ENCODE assay signal across 8 cellular contexts in the genomic region with DNA sequence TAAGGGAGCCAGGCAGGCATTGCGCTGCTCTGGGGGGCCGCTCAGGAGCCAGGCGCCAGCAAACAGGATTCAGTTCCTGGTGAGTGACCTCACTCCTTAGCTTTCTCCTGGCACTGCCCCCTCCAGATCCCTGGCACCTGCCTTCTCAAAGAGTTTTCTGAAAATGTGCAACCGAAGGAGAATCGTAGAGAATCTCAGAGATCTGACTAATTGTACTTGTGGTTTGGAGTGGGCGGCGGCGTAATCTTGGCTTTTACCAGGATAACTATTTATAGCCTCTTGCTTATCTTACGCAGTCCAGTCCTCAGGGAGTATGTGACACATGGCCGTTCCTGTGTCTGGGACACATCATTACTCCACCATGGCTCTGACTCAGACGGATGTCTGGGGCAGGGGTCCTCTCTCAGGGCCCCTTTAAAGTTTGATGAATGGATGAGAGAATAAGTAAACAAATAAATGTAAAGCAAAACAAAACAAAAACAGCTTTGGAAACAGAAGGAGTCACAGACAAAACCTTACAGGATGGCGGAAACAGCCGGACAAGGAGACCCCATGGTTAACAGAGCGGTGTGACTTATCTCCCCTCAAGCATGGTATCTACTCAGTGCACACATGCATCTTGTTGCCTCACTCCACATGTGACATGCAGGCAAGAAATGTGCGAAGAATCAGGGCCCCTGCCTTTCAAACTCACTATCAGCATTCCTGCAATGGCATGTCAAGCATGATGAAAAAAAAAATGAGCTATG.
DNase-seq lines count a peak whose midpoint lies in the region; ATAC-seq and TF ChIP-seq lines count a peak whose summit lies in the region.

No MANE protein-coding gene starts in this region.

- no TSS peak for BruUV-seq in IMR-90 (replicated peaks; lab: Mats Ljungman, UMichigan)

- H3K27ac ChIP-seq in IMR-90 (ENCODE audit: insufficient read depth, low read length) (peak overlapping the region; percentile 84), mesodermal cell (ENCODE audit: low read depth, low read length, severe bottlenecking) (peak overlapping the region; percentile 98)

- in situ Hi-C loops in IMR-90 (cut with MboI; ENCODE audit: low sequenced_read_pairs) (no loop called here), astrocyte of the spinal cord (cut with HindIII; ENCODE audit: low sequenced_read_pairs) (no loop called here)

- H3K36me3 ChIP-seq in IMR-90 (ENCODE audit: control insufficient read depth, insufficient read depth, low read length), result peaks cover 4% of the 10 kb centered on the region; the same call in 1 of the 2 replicates
- H3K36me3 ChIP-seq in mesodermal cell (ENCODE audit: control insufficient read depth, insufficient read depth, low read length), result no peaks in the 10 kb centered on the region

- H3K4ac ChIP-seq in IMR-90 (ENCODE audit: low read depth, low read length), result peak overlapping the region; percentile 96

- H3K27me3 ChIP-seq in IMR-90 (ENCODE audit: control insufficient read depth, insufficient read depth, low read length), result no peaks in the 10 kb centered on the region

- H3K4me3 Mint-ChIP-seq in naive thymus-derived CD8-positive, alpha-beta T cell, result peak overlapping the region in 1 of 10 donors; percentile 29

- H3K4me1 ChIP-seq in IMR-90 (ENCODE audit: control insufficient read depth, insufficient read depth, low read length) (peaks cover 55% of the 10 kb centered on the region), mesodermal cell (ENCODE audit: control insufficient read depth, insufficient read depth, low read length, poor library complexity, severe bottlenecking) (peaks cover 48% of the 10 kb centered on the region)

- intact Hi-C loops in IMR-90 (cut with micrococcal nuclease), result loop anchor here (2.0 kb wide), 1 partner anchor 19 kb away; no protein-coding TSS in a partner anchor

- H4K5ac ChIP-seq in IMR-90 (ENCODE audit: low read depth, low read length), result peak overlapping the region; percentile 60

- peak overlapping the region; percentile 79 for H3K18ac ChIP-seq in IMR-90 (ENCODE audit: low read depth, low read length)

- dilution Hi-C loops in IMR-90 (cut with HindIII; ENCODE audit: low sequenced_read_pairs, unreplicated experiment), result no loop called here

- peaks cover 43 to 80% of the 10 kb centered on the region in 2 experiments for H3K79me1 ChIP-seq in IMR-90 (ENCODE audit: low read depth in 1 of 2, low read length in 2 of 2)

- H2BK5ac ChIP-seq in IMR-90 (ENCODE audit: low read depth, low read length, poor library complexity, severe bottlenecking), result peak overlapping the region; percentile 94

- peaks cover 59% of the 10 kb centered on the region for H4K20me1 ChIP-seq in IMR-90 (ENCODE audit: insufficient read depth, low read length)

- peak overlapping the region; percentile 63 for H2AK9ac ChIP-seq in IMR-90 (replicated peaks; ENCODE audit: low read depth, low read length, poor library complexity)

- peak overlapping the region; percentile 92 for H4K91ac ChIP-seq in IMR-90 (ENCODE audit: insufficient read depth, low read depth, low read length)

- peak overlapping the region; percentile 99 for H2AK5ac ChIP-seq in IMR-90 (ENCODE audit: low read depth, low read length)

- no peaks in the 10 kb centered on the region for H3K27me3 Mint-ChIP-seq in naive thymus-derived CD8-positive, alpha-beta T cell

- peaks cover 0 to 37% (median 0%) of the 10 kb centered on the region in 4 donors for H3K4me1 Mint-ChIP-seq in naive thymus-derived CD8-positive, alpha-beta T cell

- peaks cover 56% of the 10 kb centered on the region for H3K9me1 ChIP-seq in IMR-90 (ENCODE audit: insufficient read depth, low read length)

- H3K56ac ChIP-seq in IMR-90 (ENCODE audit: extremely low read depth, insufficient read depth, low read length), result peak overlapping the region; percentile 68; the same call in 1 of the 2 replicates

- H3K23ac ChIP-seq in IMR-90 (ENCODE audit: low read depth, low read length), result peak overlapping the region; percentile 98

- DNase-seq in EH (ENCODE audit: low read depth) (peak; percentile 97), IMR-90 (peak; percentile 98), astrocyte of the spinal cord (ENCODE audit: low read depth, low spot score) (peak; percentile 92), NCI-H1694 (lab: John Stamatoyannopoulos, UW) (no peak), NCI-H446 treated with DMSO at 0.1 percent for 48 hours (lab: John Stamatoyannopoulos, UW) (no peak)
- no peak for DNase-seq in naive thymus-derived CD8-positive, alpha-beta T cell

- CTCF ChIA-PET in IMR-90 (lab: Yijun Ruan, JAX), result interaction anchor here (0.6 kb wide), 1 partner anchor 1223 kb away, joined by 3 read pairs; no protein-coding TSS in a partner anchor

- H3K4me2 ChIP-seq in IMR-90 (ENCODE audit: low read depth, low read length), result peak overlapping the region; percentile 68

- peak overlapping the region; percentile 61 for H2AFZ ChIP-seq in IMR-90 (replicated peaks; ENCODE audit: low read length, poor library complexity)

- H4K8ac ChIP-seq in IMR-90 (ENCODE audit: low read depth in 2 of 2, low read length in 2 of 2), result peak overlapping the region; percentile 34 to 93

- TF ChIP-seq POLR2A in IMR-90 (IDR thresholded peaks at IDR 0.05; ENCODE audit: low read depth, low read length), result peak; percentile 12

- TF ChIP-seq CTCF in IMR-90 (conservative IDR thresholded peaks at IDR 0.05; ENCODE audit: low read depth, low read length) (no peak), astrocyte of the spinal cord (IDR thresholded peaks at IDR 0.05; ENCODE audit: low read depth, low read length) (no peak)

- H2BK20ac ChIP-seq in IMR-90 (ENCODE audit: low read depth, low read length), result peak overlapping the region; percentile 95

- H3K27ac Mint-ChIP-seq in naive thymus-derived CD8-positive, alpha-beta T cell, result peak overlapping the region in 1 of 10 donors; percentile 21

- no peaks in the 10 kb centered on the region for H3K36me3 Mint-ChIP-seq in naive thymus-derived CD8-positive, alpha-beta T cell

- H3K9me3 ChIP-seq in IMR-90 (ENCODE audit: control insufficient read depth, insufficient read depth, low read length), result no peaks in the 10 kb centered on the region
- no peaks in the 10 kb centered on the region for H3K9me3 ChIP-seq in mesodermal cell (ENCODE audit: control insufficient read depth, low read length)

- POLR2A ChIA-PET in IMR-90 (lab: Charles Lee; ENCODE audit: unreplicated experiment), result interaction anchor here (0.6 kb wide), 2 partner anchors 19 to 127 kb away, joined by 3 to 8 read pairs; no protein-coding TSS in a partner anchor
- POLR2A ChIA-PET in naive thymus-derived CD8-positive, alpha-beta T cell (lab: Charles Lee), result interaction anchor here (0.6 kb wide), 1 partner anchor 218 kb away, joined by 3 read pairs; no protein-coding TSS in a partner anchor

- H2BK120ac ChIP-seq in IMR-90 (ENCODE audit: low read depth, low read length), result peak overlapping the region; percentile 96

- ATAC-seq in IMR-90 (ENCODE audit: low read depth), result peak; percentile 69
- ATAC-seq in GM19397 (IDR thresholded peaks at IDR 0.05; ENCODE audit: unreplicated experiment), result no peak
- ATAC-seq in naive thymus-derived CD8-positive, alpha-beta T cell, result no peak

- peak overlapping the region; percentile 85; the same call in 2 of the 3 replicates for H2BK15ac ChIP-seq in IMR-90 (ENCODE audit: low read depth, low read length)

- peak overlapping the region; percentile 35; the same call in 1 of the 2 replicates for H3K9ac ChIP-seq in IMR-90 (ENCODE audit: low read depth, low read length)

- no CpG with 5 or more reads among the region's 15 CpGs for WGBS in IMR-90 (ENCODE audit: extremely low coverage in 2 of 2, insufficient read length in 1 of 2), 2 experiments
- 70 to 73% methylated on average over 11 to 12 of the region's 15 CpGs for WGBS in mesodermal cell (ENCODE audit: insufficient coverage in 2 of 2), 2 experiments

- peak; percentile 33; the same call in 1 of the 2 replicates for TF ChIP-seq RAD21 in IMR-90 (IDR thresholded peaks at IDR 0.05; ENCODE audit: low read length)

- H3K4me3 ChIP-seq in IMR-90 (ENCODE audit: insufficient read depth, low read depth, low read length) (no peak overlapping the region), astrocyte of the spinal cord (ENCODE audit: low read depth, low read length) (no peak overlapping the region), mesodermal cell (ENCODE audit: extremely low read depth, insufficient read depth, low read length, poor library complexity, severe bottlenecking) (no peak overlapping the region)

- peak overlapping the region; percentile 92 for H3K14ac ChIP-seq in IMR-90 (replicated peaks; ENCODE audit: low read depth, low read length)

- peaks cover 0 to 2% (median 0%) of the 10 kb centered on the region in 9 donors for H3K9me3 Mint-ChIP-seq in naive thymus-derived CD8-positive, alpha-beta T cell

TF ChIP-seq in IMR-90, 13 proteins besides CTCF, POLR2A, EP300 and RAD21 (continues in another document):
- TF ChIP-seq FOS (IDR thresholded peaks at IDR 0.05; ENCODE audit: low read depth, low read length), result peak; percentile 94
- TF ChIP-seq CEBPB (IDR thresholded peaks at IDR 0.05; ENCODE audit: low read depth, low read length), result peak; percentile 78
- TF ChIP-seq NFE2L2 (IDR thresholded peaks at IDR 0.05; ENCODE audit: low read depth, low read length), result no peak; the same call in 1 of the 2 replicates
- peak; percentile 82 for TF ChIP-seq MAFK (IDR thresholded peaks at IDR 0.05; ENCODE audit: low read depth, low read length)
- TF ChIP-seq BHLHE40 (IDR thresholded peaks at IDR 0.05; ENCODE audit: low read depth, low read length), result peak; percentile 63
- TF ChIP-seq MAZ (IDR thresholded peaks at IDR 0.05; ENCODE audit: borderline replicate concordance, low read depth, low read length), result peak; percentile 34; the same call in 1 of the 2 replicates
- no peak for TF ChIP-seq ELK1 (IDR thresholded peaks at IDR 0.05; ENCODE audit: borderline replicate concordance, low read depth, low read length)
- TF ChIP-seq, protein P1, sequence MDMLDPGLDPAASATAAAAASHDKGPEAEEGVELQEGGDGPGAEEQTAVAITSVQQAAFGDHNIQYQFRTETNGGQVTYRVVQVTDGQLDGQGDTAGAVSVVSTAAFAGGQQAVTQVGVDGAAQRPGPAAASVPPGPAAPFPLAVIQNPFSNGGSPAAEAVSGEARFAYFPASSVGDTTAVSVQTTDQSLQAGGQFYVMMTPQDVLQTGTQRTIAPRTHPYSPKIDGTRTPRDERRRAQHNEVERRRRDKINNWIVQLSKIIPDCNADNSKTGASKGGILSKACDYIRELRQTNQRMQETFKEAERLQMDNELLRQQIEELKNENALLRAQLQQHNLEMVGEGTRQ (IDR thresholded peaks at IDR 0.05; ENCODE audit: low read depth, low read length), result peak; percentile 52; the same call in 1 of the 2 replicates
- no peak for TF ChIP-seq MXI1 (IDR thresholded peaks at IDR 0.05; ENCODE audit: borderline replicate concordance, low read depth, low read length)

Comparison
In these comparisons a context has a peak if more than half of its experiments do, and no peak if none do; other contexts are left out.
1. DNase-seq: peak in EH (single experiment), IMR-90 (single experiment) and astrocyte of the spinal cord (single experiment); none in naive thymus-derived CD8-positive, alpha-beta T cell (0 of 10), NCI-H1694 (single experiment) and NCI-H446 treated with DMSO at 0.1 percent for 48 hours (single experiment).